ENCODE assay signal across 26 cellular contexts in the genomic region with DNA sequence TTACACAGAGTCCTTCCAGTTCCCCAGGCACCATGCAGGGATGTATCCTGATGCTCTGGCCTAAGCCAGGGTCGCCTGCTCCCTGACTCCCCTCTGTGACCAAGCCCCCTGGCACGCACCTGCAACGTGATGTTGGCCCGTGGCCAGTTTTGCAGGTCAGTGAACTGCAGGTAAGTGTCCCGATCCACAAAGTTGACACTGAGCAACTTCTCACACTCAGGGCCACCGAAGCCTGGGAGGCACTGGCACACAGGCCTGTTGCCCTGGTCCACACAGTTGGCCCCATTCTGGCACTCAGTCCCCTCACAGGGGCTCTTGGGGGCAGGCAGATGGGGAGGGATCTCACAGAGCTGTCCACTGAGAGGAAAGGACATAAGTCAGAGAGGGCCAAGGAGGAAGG.
"Had no signal": no experiment of that assay in that cellular context is flagged by ENCODE, and none has a peak within 500 bp of the region (broad histone marks: within the 10 kb centered on the region; RNA-seq: fewer than 3 reads in every experiment).

No MANE protein-coding gene starts in this region.

- H3K27ac Mint-ChIP-seq: mesothelial cell of epicardium; naive B cell; natural killer cell; nephron progenitor cell; neural progenitor cell; stimulated activated effector memory CD8-positive, alpha-beta T cell treated with anti-CD3 and anti-CD28 coated beads, Interleukin-12 subunit alpha, Interleukin-12 subunit beta, amount 100 ng/mL, for 72 hours; stimulated activated naive CD8-positive, alpha-beta T cell treated with anti-CD3 and anti-CD28 coated beads, Interleukin-15, Interleukin-2, amounts not matched to agents 100 ng/mL and 50 ng/mL, for 24 hours had no signal

- H3K9ac ChIP-seq: neural progenitor cell had no signal

- H3K27ac ChIP-seq: heart left ventricle, left lung, neural progenitor cell, ovary, prostate gland, sigmoid colon, spleen, suprapubic skin, thoracic aorta, tibial artery, upper lobe of right lung had no signal

- H3K9me3 ChIP-seq: ovary, prostate gland had no signal

- ATAC-seq: heart left ventricle; left colon; left lung; natural killer cell; right cardiac atrium; stimulated activated effector memory CD8-positive, alpha-beta T cell treated with anti-CD3 and anti-CD28 coated beads, Interleukin-12 subunit alpha, Interleukin-12 subunit beta, amount 100 ng/mL, for 72 hours; upper lobe of right lung had no signal

- H2AFZ ChIP-seq: neural progenitor cell had no signal

- H3K36me3 Mint-ChIP-seq: mesothelial cell of epicardium; neural progenitor cell; stimulated activated effector memory CD8-positive, alpha-beta T cell treated with anti-CD3 and anti-CD28 coated beads, Interleukin-12 subunit alpha, Interleukin-12 subunit beta, amount 100 ng/mL, for 72 hours had no signal

- H3K27me3 ChIP-seq: heart left ventricle, left lung, neural progenitor cell, ovary, sigmoid colon, suprapubic skin, tibial artery, upper lobe of right lung had no signal

- H3K4me2 ChIP-seq: neural progenitor cell had no signal

- H3K4me1 Mint-ChIP-seq: mesothelial cell of epicardium; naive B cell; natural killer cell; nephron progenitor cell; neural progenitor cell; stimulated activated effector memory CD8-positive, alpha-beta T cell treated with anti-CD3 and anti-CD28 coated beads, Interleukin-12 subunit alpha, Interleukin-12 subunit beta, amount 100 ng/mL, for 72 hours had no signal

- DNase-seq: heart left ventricle; hypothalamus; left colon; left lung; mesendoderm; naive B cell; natural killer cell; nephron progenitor cell; ovary; retina; right cardiac atrium; sigmoid colon; small intestine; spleen; stimulated activated CD4-positive, alpha-beta T cell treated with anti-CD3 and anti-CD28 coated beads, Interleukin-4, amount 100 ng/mL, for 24 hours; stimulated activated naive CD4-positive, alpha-beta T cell; tibial artery; trophoblast cell; upper lobe of right lung had no signal

- H3K4me3 Mint-ChIP-seq: mesothelial cell of epicardium; naive B cell; natural killer cell; nephron progenitor cell; neural progenitor cell; stimulated activated effector memory CD8-positive, alpha-beta T cell treated with anti-CD3 and anti-CD28 coated beads, Interleukin-12 subunit alpha, Interleukin-12 subunit beta, amount 100 ng/mL, for 72 hours; stimulated activated naive CD8-positive, alpha-beta T cell treated with anti-CD3 and anti-CD28 coated beads, Interleukin-15, Interleukin-2, amounts not matched to agents 100 ng/mL and 50 ng/mL, for 24 hours had no signal

- H3K4me1 ChIP-seq: heart left ventricle, left lung, neural progenitor cell, prostate gland, sigmoid colon, spleen, suprapubic skin, tibial artery, upper lobe of right lung had no signal
